In genomic region chr2:40030451-40030975, GRCh38 we compare ENCODE assay signal across 21 cellular contexts.
DNase-seq lines count a peak whose midpoint lies in the region; ATAC-seq and TF ChIP-seq lines count a peak whose summit lies in the region.
"Had no signal": no experiment of that assay in that cellular context is flagged by ENCODE, and none has a peak within 500 bp of the region (broad histone marks: within the 10 kb centered on the region; RNA-seq: fewer than 3 reads in every experiment).

No MANE protein-coding gene starts in this region.

- H3K9ac ChIP-seq in SK-N-SH (no peak overlapping the region), IMR-90 (ENCODE audit: low read depth, low read length) (no peak overlapping the region)

- H2AFZ ChIP-seq in SK-N-SH (ENCODE audit: low read depth) (no peak overlapping the region), IMR-90 (replicated peaks; ENCODE audit: low read length, poor library complexity) (no peak overlapping the region)
- H2AFZ ChIP-seq: GM23338 had no signal

- H3K79me2 ChIP-seq in SK-N-SH (ENCODE audit: insufficient read depth), result no peaks in the 10 kb centered on the region

- H3K56ac ChIP-seq in IMR-90 (ENCODE audit: extremely low read depth, insufficient read depth, low read length), result no peak overlapping the region

- in situ Hi-C loops in IMR-90 (cut with MboI; ENCODE audit: low sequenced_read_pairs), result no loop called here

- H3K9me1 ChIP-seq in IMR-90 (ENCODE audit: insufficient read depth, low read length), result no peaks in the 10 kb centered on the region

- no peak for TF ChIP-seq EP300 in SK-N-SH (IDR thresholded peaks at IDR 0.05; ENCODE audit: borderline replicate concordance in 1 of 2, low read depth in 1 of 2, low read length in 1 of 2)

- no peaks in the 10 kb centered on the region for H3K9me2 ChIP-seq in SK-N-SH

- no peaks in the 10 kb centered on the region for H3K27me3 ChIP-seq in SK-N-SH (ENCODE audit: insufficient read depth)
- H3K27me3 ChIP-seq in IMR-90 (ENCODE audit: control insufficient read depth, insufficient read depth, low read length), result no peaks in the 10 kb centered on the region
- H3K27me3 ChIP-seq in effector memory CD4-positive, alpha-beta T cell (replicated peaks; ENCODE audit: control insufficient read depth, insufficient read depth, low read length, poor library complexity, severe bottlenecking), result no peaks in the 10 kb centered on the region
- H3K27me3 ChIP-seq: BE2C, Peyer's patch had no signal

- CTCF ChIA-PET in SK-N-SH (lab: Yijun Ruan, JAX) (no interaction called here), IMR-90 (lab: Yijun Ruan, JAX) (no interaction called here)

- H2AK9ac ChIP-seq in IMR-90 (replicated peaks; ENCODE audit: low read depth, low read length, poor library complexity), result no peak overlapping the region

- H4K91ac ChIP-seq in IMR-90 (ENCODE audit: insufficient read depth, low read depth, low read length), result no peak overlapping the region

- H2BK120ac ChIP-seq in IMR-90 (ENCODE audit: low read depth, low read length), result peak overlapping the region; percentile 33; the same call in 1 of the 2 replicates

- peaks cover 0 to 16% of the 10 kb centered on the region in 2 experiments; a peak in 1 of 4 replicates for H3K4me1 ChIP-seq in SK-N-SH (ENCODE audit: control insufficient read depth in 1 of 2, insufficient read depth in 2 of 2, low read depth in 1 of 2, low read length in 1 of 2)
- peaks cover 15% of the 10 kb centered on the region for H3K4me1 ChIP-seq in IMR-90 (ENCODE audit: control insufficient read depth, insufficient read depth, low read length)
- H3K4me1 ChIP-seq in effector memory CD4-positive, alpha-beta T cell (ENCODE audit: control insufficient read depth, insufficient read depth, low read length, poor library complexity, severe bottlenecking), result no peaks in the 10 kb centered on the region
- H3K4me1 ChIP-seq: BE2C, Peyer's patch had no signal

- ATAC-seq in SK-N-SH treated with all-trans-retinoic acid at 6 μM for 48 hours (no peak), IMR-90 (ENCODE audit: low read depth) (no peak)
- ATAC-seq: GM23338, HCT116, K562 had no signal

- no peaks in the 10 kb centered on the region for H3K9me3 ChIP-seq in SK-N-SH
- peaks cover 3% of the 10 kb centered on the region; the same call in 1 of the 2 replicates for H3K9me3 ChIP-seq in IMR-90 (ENCODE audit: control insufficient read depth, insufficient read depth, low read length)
- H3K9me3 ChIP-seq in effector memory CD4-positive, alpha-beta T cell (ENCODE audit: control insufficient read depth, low read length), result no peaks in the 10 kb centered on the region
- H3K9me3 ChIP-seq: BE2C, Peyer's patch had no signal

- no peak overlapping the region for H3K14ac ChIP-seq in IMR-90 (replicated peaks; ENCODE audit: low read depth, low read length)

- H2BK20ac ChIP-seq in IMR-90 (ENCODE audit: low read depth, low read length), result no peak overlapping the region

- peak overlapping the region; percentile 69 for H2BK5ac ChIP-seq in IMR-90 (ENCODE audit: low read depth, low read length, poor library complexity, severe bottlenecking)

- H3K36me3 ChIP-seq in SK-N-SH (replicated peaks in 1 of 2; ENCODE audit: control insufficient read depth in 1 of 2, insufficient read depth in 2 of 2, low read length in 1 of 2), result no peaks in the 10 kb centered on the region
- H3K36me3 ChIP-seq in IMR-90 (ENCODE audit: control insufficient read depth, insufficient read depth, low read length), result no peaks in the 10 kb centered on the region
- H3K36me3 ChIP-seq in effector memory CD4-positive, alpha-beta T cell (ENCODE audit: control insufficient read depth, insufficient read depth, low read length), result no peaks in the 10 kb centered on the region
- H3K36me3 ChIP-seq: BE2C, Peyer's patch had no signal

- peak overlapping the region; percentile 6; the same call in 1 of the 2 replicates for H3K18ac ChIP-seq in IMR-90 (ENCODE audit: low read depth, low read length)

- no peak overlapping the region for H3K4ac ChIP-seq in IMR-90 (ENCODE audit: low read depth, low read length)

- H3K4me3 ChIP-seq in SK-N-SH (ENCODE audit: low read depth in 2 of 2, low read length in 1 of 2) (no peak overlapping the region), IMR-90 (ENCODE audit: insufficient read depth, low read depth, low read length) (no peak overlapping the region), fibroblast of pulmonary artery (replicated peaks; ENCODE audit: low read depth, low read length) (no peak overlapping the region)
- H3K4me3 ChIP-seq in effector memory CD4-positive, alpha-beta T cell (ENCODE audit: insufficient read depth, low read depth, low read length, poor library complexity, severe bottlenecking), result no peak overlapping the region
- H3K4me3 ChIP-seq: GM23338, K562, Peyer's patch had no signal

- H4K5ac ChIP-seq in IMR-90 (ENCODE audit: low read depth, low read length), result peak overlapping the region; percentile 38; the same call in 1 of the 2 replicates

- no peak for DNase-seq in SK-N-SH
- peak; percentile 43 for DNase-seq in IMR-90
- peak; percentile 6 for DNase-seq in fibroblast of pulmonary artery (ENCODE audit: low read depth)
- DNase-seq in stimulated activated naive CD4-positive, alpha-beta T cell treated with Interleukin-2 at 50 U/mL for 16 hours (lab: John Stamatoyannopoulos, UW), result no peak
- DNase-seq in effector memory CD4-positive, alpha-beta T cell, result no peak
- DNase-seq in retina, result no peak
- DNase-seq: BE2C; CD4-positive, alpha-beta T cell; COR-L47; DND-41; MM.1S; NCI-H1092; NCI-H2081 treated with DMSO at 0.1 percent for 48 hours; NCI-H2171 treated with DMSO at 0.1 percent for 48 hours; NCI-H526; Peyer's patch; T-helper 1 cell had no signal

- H3K27ac ChIP-seq in SK-N-SH (ENCODE audit: low read depth in 2 of 2, low read length in 1 of 2) (no peak overlapping the region), IMR-90 (ENCODE audit: insufficient read depth, low read length) (no peak overlapping the region)
- H3K27ac ChIP-seq in effector memory CD4-positive, alpha-beta T cell (ENCODE audit: insufficient read depth, low read length, poor library complexity, severe bottlenecking), result no peak overlapping the region
- H3K27ac ChIP-seq: Peyer's patch had no signal

- no TSS peak for BruUV-seq in IMR-90 (replicated peaks; lab: Mats Ljungman, UMichigan)

- peaks cover 26% of the 10 kb centered on the region for H3F3A ChIP-seq in SK-N-SH (replicated peaks; ENCODE audit: insufficient read depth)

- no peaks in the 10 kb centered on the region for H3K79me1 ChIP-seq in IMR-90 (ENCODE audit: low read depth in 1 of 2, low read length in 2 of 2)

- POLR2A ChIA-PET in SK-N-SH (lab: Yijun Ruan, JAX), result no interaction called here
- POLR2A ChIA-PET in IMR-90 (lab: Charles Lee; ENCODE audit: unreplicated experiment), result no interaction called here

- intact Hi-C loops in IMR-90 (cut with micrococcal nuclease), result loop anchor here (5.0 to 10.0 kb wide), 2 partner anchors 93 to 424 kb away; partner anchors contain the start of gene SLC8A1

- 60% methylated on average over 2 of the region's 2 CpGs for whole genome bisulfite sequencing in SK-N-SH (ENCODE audit: low lambda C conversion rate)
- no CpG with 5 or more reads among the region's 2 CpGs for WGBS in IMR-90 (ENCODE audit: extremely low coverage in 2 of 2, insufficient read length in 1 of 2), 2 experiments

- H3K4me2 ChIP-seq in SK-N-SH (no peak overlapping the region), IMR-90 (ENCODE audit: low read depth, low read length) (no peak overlapping the region)
- H3K4me2 ChIP-seq: GM23338 had no signal

- H3K23ac ChIP-seq in IMR-90 (ENCODE audit: low read depth, low read length), result no peak overlapping the region

- no peak overlapping the region; the same call in 1 of the 2 replicates for H2AK5ac ChIP-seq in IMR-90 (ENCODE audit: low read depth, low read length)

- peak overlapping the region; percentile 22; the same call in 1 of the 3 replicates for H2BK15ac ChIP-seq in IMR-90 (ENCODE audit: low read depth, low read length)

- TF ChIP-seq POLR2A in IMR-90 (IDR thresholded peaks at IDR 0.05; ENCODE audit: low read depth, low read length), result no peak

- no peak overlapping the region; a peak in 1 of 4 replicates for H4K8ac ChIP-seq in IMR-90 (ENCODE audit: low read depth in 2 of 2, low read length in 2 of 2)

- no peak for TF ChIP-seq RAD21 in SK-N-SH (IDR thresholded peaks at IDR 0.05; ENCODE audit: low read length)
- TF ChIP-seq RAD21 in IMR-90 (IDR thresholded peaks at IDR 0.05; ENCODE audit: low read length), result no peak

- dilution Hi-C loops in IMR-90 (cut with HindIII; ENCODE audit: low sequenced_read_pairs, unreplicated experiment), result no loop called here

- H4K20me1 ChIP-seq in SK-N-SH (ENCODE audit: insufficient read depth) (no peaks in the 10 kb centered on the region), IMR-90 (ENCODE audit: insufficient read depth, low read length) (no peaks in the 10 kb centered on the region)

- no peak for TF ChIP-seq CTCF in SK-N-SH (IDR thresholded peaks at IDR 0.05)
- no peak for TF ChIP-seq CTCF in IMR-90 (conservative IDR thresholded peaks at IDR 0.05; ENCODE audit: low read depth, low read length)
- no peak for TF ChIP-seq CTCF in fibroblast of pulmonary artery (IDR thresholded peaks at IDR 0.05; ENCODE audit: low read length, missing control alignments)

TF ChIP-seq in SK-N-SH treated with all-trans-retinoic acid at 6 μM for 48 hours, 23 proteins besides CTCF, POLR2A, EP300 and RAD21 (continues in another document):
- TF ChIP-seq ZNF8 (CRISPR knock-in tag; IDR thresholded peaks at IDR 0.05) (peak; percentile 97), CSDC2 (CRISPR knock-in tag; IDR thresholded peaks at IDR 0.05) (no peak), ZFP30 (CRISPR knock-in tag; IDR thresholded peaks at IDR 0.05) (no peak)

TF ChIP-seq in SK-N-SH, 30 proteins besides CTCF, POLR2A, EP300 and RAD21 (continues in another document):
- no peak for TF ChIP-seq NFIC (IDR thresholded peaks at IDR 0.05; ENCODE audit: borderline replicate concordance)
- TF ChIP-seq POLR2AphosphoS5 (IDR thresholded peaks at IDR 0.05; ENCODE audit: low read depth, low read length), result no peak
- no peak for TF ChIP-seq FOXM1 (IDR thresholded peaks at IDR 0.05; ENCODE audit: low read depth)
- TF ChIP-seq GATA2 (CRISPR knock-in tag; IDR thresholded peaks at IDR 0.05), result no peak
- TF ChIP-seq TCF12 (IDR thresholded peaks at IDR 0.05), result no peak
- no peak for TF ChIP-seq SMC3 (IDR thresholded peaks at IDR 0.05; ENCODE audit: low read depth, low read length)
- TF ChIP-seq RFX5 (IDR thresholded peaks at IDR 0.05; ENCODE audit: low read length), result no peak
- no peak for TF ChIP-seq RXRA (IDR thresholded peaks at IDR 0.05; ENCODE audit: borderline replicate concordance, low read depth)

TF ChIP-seq in IMR-90, 13 proteins besides CTCF, POLR2A, EP300 and RAD21 (continues in another document):
- TF ChIP-seq RCOR1 (IDR thresholded peaks at IDR 0.05; ENCODE audit: insufficient replicate concordance, low read length), result no peak
- no peak for TF ChIP-seq USF2 (IDR thresholded peaks at IDR 0.05; ENCODE audit: low read depth, low read length)
- TF ChIP-seq SMC3 (IDR thresholded peaks at IDR 0.05; ENCODE audit: low read depth, low read length), result no peak
- no peak for TF ChIP-seq MXI1 (IDR thresholded peaks at IDR 0.05; ENCODE audit: borderline replicate concordance, low read depth, low read length)

Comparison
In these comparisons a context has a peak if more than half of its experiments do, and no peak if none do; other contexts are left out.
1. DNase-seq: peak in IMR-90 (single experiment) and fibroblast of pulmonary artery (single experiment); none in SK-N-SH (single experiment), stimulated activated naive CD4-positive, alpha-beta T cell treated with Interleukin-2 at 50 U/mL for 16 hours (single experiment), effector memory CD4-positive, alpha-beta T cell (0 of 3) and retina (single experiment).